In genomic region chr12:122859303-122860051, GRCh38 we compare ENCODE assay signal across 11 cellular contexts. TPM values are rescaled to one million over a fixed set of nuclear protein-coding genes. Genes with fewer than 3 reads are reported as not detected.
A peak's percentile ranks its signal among the peaks of the same experiment; 100 is the strongest.
DNase-seq lines count a peak whose midpoint lies in the region; ATAC-seq and TF ChIP-seq lines count a peak whose summit lies in the region.
"Had no signal": no experiment of that assay in that cellular context is flagged by ENCODE, and none has a peak within 500 bp of the region (broad histone marks: within the 10 kb centered on the region; RNA-seq: fewer than 3 reads in every experiment).

No MANE protein-coding gene starts in this region.

- H2AK5ac ChIP-seq in mesenchymal stem cell (ENCODE audit: low read length, severe bottlenecking) = peak overlapping the region; percentile 46

- intact Hi-C loops in Right ventricle myocardium superior (cut with DNase I) (loop anchor here (1.0 kb wide), 1 partner anchor 90 kb away; no protein-coding TSS in a partner anchor), cardiac septum (cut with DNase I) (loop anchor here (1.0 to 5.0 kb wide), 4 partner anchors 38 to 377 kb away; partner anchors contain the start of gene VPS37B), adrenal gland (cut with DNase I) (loop anchor here (2.0 to 10.0 kb wide), 3 partner anchors 65 to 93 kb away; no protein-coding TSS in a partner anchor), aorta (cut with DNase I) (loop anchor here (1.0 to 10.0 kb wide), 4 partner anchors 67 to 375 kb away; partner anchors contain the start of genes MPHOSPH9 (in 1 of the 2) and MTRFR (in 1 of the 2))

- peaks cover 19% of the 10 kb centered on the region for H3K79me1 ChIP-seq in mesenchymal stem cell (replicated peaks; ENCODE audit: low read length, poor library complexity, severe bottlenecking)

- DNase-seq in Right ventricle myocardium superior = peak; percentile 41
- DNase-seq in cardiac septum (ENCODE audit: low spot score) = no peak
- no peak for DNase-seq in adrenal gland
- DNase-seq in mesenchymal stem cell = no peak
- peak; percentile 48 to 63 for DNase-seq in aorta
- no peak for DNase-seq in SW 1271 (lab: John Stamatoyannopoulos, UW)
- DNase-seq in GM23248 = no peak
- DNase-seq in GM19238 (ENCODE audit: insufficient read length, low spot score) = no peak
- DNase-seq: NCI-H1048 had no signal

- no peak overlapping the region for H4K8ac ChIP-seq in mesenchymal stem cell (ENCODE audit: low read length)

- H3K27me3 ChIP-seq in adrenal gland (no peaks in the 10 kb centered on the region), mesenchymal stem cell (ENCODE audit: control insufficient read depth in 1 of 2, insufficient read depth in 1 of 2, low read length in 2 of 2) (no peaks in the 10 kb centered on the region), aorta (ENCODE audit: control insufficient read depth in 1 of 2, insufficient read depth in 2 of 2, low read length in 1 of 2) (no peaks in the 10 kb centered on the region), GM23248 (replicated peaks; ENCODE audit: insufficient read depth) (no peaks in the 10 kb centered on the region)
- H3K27me3 ChIP-seq: colonic mucosa, uterus had no signal

- H3K27ac ChIP-seq in adrenal gland (peak overlapping the region in 4 of 5 donors; percentile 7 to 91 (median 72)), mesenchymal stem cell (ENCODE audit: low read length, poor library complexity, severe bottlenecking) (no peak overlapping the region), aorta (ENCODE audit: low read depth in 1 of 2, low read length in 2 of 2) (no peak overlapping the region), GM23248 (no peak overlapping the region)
- H3K27ac ChIP-seq: colonic mucosa, uterus had no signal

- no peak overlapping the region for H3K18ac ChIP-seq in mesenchymal stem cell (ENCODE audit: low read depth in 1 of 2, low read length in 2 of 2)

- no peak for TF ChIP-seq CTCF in adrenal gland (IDR thresholded peaks at IDR 0.05)

- no peaks in the 10 kb centered on the region for H3K79me2 ChIP-seq in GM23248 (ENCODE audit: insufficient read depth)

- H3K9ac ChIP-seq in mesenchymal stem cell (ENCODE audit: low read length) (no peak overlapping the region), GM23248 (no peak overlapping the region)

- ATAC-seq in Right ventricle myocardium superior (ENCODE audit: poor library complexity) = no peak
- ATAC-seq in aorta (ENCODE audit: low FRiP score) = no peak

- H3K23ac ChIP-seq in mesenchymal stem cell (ENCODE audit: low read length in 2 of 2) = no peak overlapping the region

- peaks cover 12 to 27% of the 10 kb centered on the region in 2 donors for H3K4me1 ChIP-seq in adrenal gland (replicated peaks in 1 of 2)
- peaks cover 29% of the 10 kb centered on the region for H3K4me1 ChIP-seq in mesenchymal stem cell (ENCODE audit: control insufficient read depth, insufficient read depth, low read depth, low read length)
- no peaks in the 10 kb centered on the region for H3K4me1 ChIP-seq in aorta (ENCODE audit: control insufficient read depth in 1 of 2, insufficient read depth in 2 of 2, low read length in 2 of 2)
- no peaks in the 10 kb centered on the region for H3K4me1 ChIP-seq in GM23248 (ENCODE audit: insufficient read depth)
- H3K4me1 ChIP-seq: uterus had no signal

- H3K14ac ChIP-seq in mesenchymal stem cell (ENCODE audit: low read length in 2 of 2) = peak overlapping the region in 1 of 2 experiments; percentile 16

- H2BK12ac ChIP-seq in mesenchymal stem cell (ENCODE audit: low read length in 2 of 2) = peak overlapping the region in 1 of 2 experiments; percentile 25

- H2AFZ ChIP-seq in mesenchymal stem cell (ENCODE audit: low read depth, low read length) (no peak overlapping the region), GM23248 (no peak overlapping the region)

- H2BK120ac ChIP-seq in mesenchymal stem cell (ENCODE audit: low read depth, low read length) = no peak overlapping the region

- no peaks in the 10 kb centered on the region for H4K20me1 ChIP-seq in GM23248 (ENCODE audit: insufficient read depth)

- H3K36me3 ChIP-seq in adrenal gland (replicated peaks in 1 of 2) = peaks cover 0 to 3% of the 10 kb centered on the region in 2 donors
- H3K36me3 ChIP-seq in mesenchymal stem cell (ENCODE audit: control insufficient read depth in 1 of 2, insufficient read depth in 2 of 2, low read depth in 1 of 2, low read length in 2 of 2) = peaks cover 11 to 84% of the 10 kb centered on the region in 2 experiments
- H3K36me3 ChIP-seq in aorta (ENCODE audit: control insufficient read depth in 1 of 2, insufficient read depth in 2 of 2, low read length in 1 of 2) = no peaks in the 10 kb centered on the region
- no peaks in the 10 kb centered on the region for H3K36me3 ChIP-seq in GM23248 (ENCODE audit: low read depth)
- H3K36me3 ChIP-seq: colonic mucosa, uterus had no signal

- no peak overlapping the region for H3K4ac ChIP-seq in mesenchymal stem cell (ENCODE audit: low read depth in 1 of 2, low read length in 2 of 2)

- in situ Hi-C loops in GM23248 (cut with MboI) = loop anchor here (5.0 to 25.0 kb wide), 2 partner anchors 93 to 378 kb away; partner anchors contain the start of genes MPHOSPH9 and MTRFR

- no peaks in the 10 kb centered on the region for H3K9me2 ChIP-seq in GM23248 (ENCODE audit: insufficient read depth)

- H3K4me3 ChIP-seq in adrenal gland = no peak overlapping the region
- H3K4me3 ChIP-seq in mesenchymal stem cell (ENCODE audit: insufficient read depth in 1 of 2, low read depth in 1 of 2, low read length in 2 of 2) = no peak overlapping the region
- no peak overlapping the region for H3K4me3 ChIP-seq in aorta (ENCODE audit: low read length in 2 of 2)
- no peak overlapping the region for H3K4me3 ChIP-seq in GM23248
- H3K4me3 ChIP-seq: colonic mucosa, uterus had no signal

- H3F3A ChIP-seq in GM23248 (ENCODE audit: insufficient read depth) = peaks cover 3% of the 10 kb centered on the region; the same call in 1 of the 2 replicates

- no peak overlapping the region for H2BK5ac ChIP-seq in mesenchymal stem cell (ENCODE audit: low read depth, low read length, poor library complexity, severe bottlenecking)

- TF ChIP-seq POLR2A in adrenal gland (IDR thresholded peaks at IDR 0.05) = no peak

- peak overlapping the region; percentile 16 for H4K91ac ChIP-seq in mesenchymal stem cell (ENCODE audit: low read length)

- no peaks in the 10 kb centered on the region for H3K9me3 ChIP-seq in adrenal gland (replicated peaks in 1 of 3)
- no peaks in the 10 kb centered on the region for H3K9me3 ChIP-seq in mesenchymal stem cell (ENCODE audit: control insufficient read depth, low read length)
- H3K9me3 ChIP-seq in aorta (ENCODE audit: control insufficient read depth, low read length) = no peaks in the 10 kb centered on the region
- H3K9me3 ChIP-seq in GM23248 (ENCODE audit: low read depth) = no peaks in the 10 kb centered on the region
- H3K9me3 ChIP-seq: colonic mucosa, uterus had no signal

- H3K4me2 ChIP-seq in mesenchymal stem cell (ENCODE audit: low read length, poor library complexity, severe bottlenecking) (no peak overlapping the region), GM23248 (ENCODE audit: unreplicated experiment) (no peak overlapping the region)

- no peak overlapping the region for H2BK15ac ChIP-seq in mesenchymal stem cell (ENCODE audit: low read depth, poor library complexity, severe bottlenecking)

- WGBS in adrenal gland, 4 donors = 81 to 84% (median 82%) methylated on average over 12 to 26 of the region's 26 CpGs
- 94% methylated on average over 24 of the region's 26 CpGs for WGBS in mesenchymal stem cell
- WGBS in aorta, 2 donors = 83 to 85% methylated on average over 24 to 26 of the region's 26 CpGs
- WGBS in GM23248 (ENCODE audit: low coverage in 1 of 2, low lambda C conversion rate in 2 of 2, missing lambda C conversion rate in 2 of 2), 2 experiments = 77% methylated on average over 22 to 26 of the region's 26 CpGs

RNA-seq across cellular contexts. Expression of gene HIP1R, which starts 24.2 kb away (rescaled TPM):
- total RNA-seq in Right ventricle myocardium superior = 12.9 TPM
- total RNA-seq in cardiac septum = 16.6 TPM
- total RNA-seq in adrenal gland = 100 to 1,000 TPM in 1 of 8 donors, 10 to 100 TPM in 7; 32.2 to 107 (median 41.3) TPM
- polyA plus RNA-seq in adrenal gland = 10 to 100 TPM; 21.6 to 70.9 (median 57.5) TPM
- polyA plus RNA-seq in mesenchymal stem cell (2013, experiment 1 of 2) = 4.6 TPM
- 5.0 TPM for polyA plus RNA-seq in mesenchymal stem cell (2013, experiment 2 of 2)
- total RNA-seq in aorta = 10 to 100 TPM; 25.4 to 26.6 TPM
- polyA plus RNA-seq in aorta = 100 to 1,000 TPM in 1 of 2 donors, 10 to 100 TPM in 1; 33.7 to 101 TPM
- total RNA-seq in GM23248 (2014; rRNA removed; shearing (Covaris generic)) = 16.3 and 16.4 TPM in 2 replicates
- polyA plus RNA-seq in GM23248 (2016; fragmentation: Nextera tagmentation; extraction: Ambion mirVana) = 7.1 and 7.6 TPM in 2 replicates

RNA-seq across cellular contexts. Expression of gene VPS37B, which starts 36.4 kb away (rescaled TPM):
- total RNA-seq in Right ventricle myocardium superior = 23.9 TPM
- total RNA-seq in cardiac septum = 16.8 TPM
- total RNA-seq in adrenal gland = 10 to 100 TPM; 21.8 to 46.1 (median 30.7) TPM
- polyA plus RNA-seq in adrenal gland = 10 to 100 TPM; 11.0 to 52.4 (median 25.7) TPM
- polyA plus RNA-seq in mesenchymal stem cell (2013, experiment 1 of 2) = 23.0 TPM
- 23.9 TPM for polyA plus RNA-seq in mesenchymal stem cell (2013, experiment 2 of 2)
- total RNA-seq in aorta = 10 to 100 TPM; 27.1 to 36.4 TPM
- 10 to 100 TPM in 1 of 2 donors, 1 to 10 TPM in 1; 7.4 to 17.6 TPM for polyA plus RNA-seq in aorta
- total RNA-seq in GM23248 (2014; rRNA removed; shearing (Covaris generic)) = 26.1 and 31.3 TPM in 2 replicates
- polyA plus RNA-seq in GM23248 (2016; fragmentation: Nextera tagmentation; extraction: Ambion mirVana) = 19.1 and 19.9 TPM in 2 replicates

Comparison
In these comparisons a context has a peak if more than half of its experiments do, and no peak if none do; other contexts are left out.
1. DNase-seq: peak in Right ventricle myocardium superior (single experiment) and aorta (2 of 2); none in cardiac septum (single experiment), adrenal gland (0 of 7), mesenchymal stem cell (single experiment), SW 1271 (0 of 2), GM23248 (single experiment) and GM19238 (single experiment).
2. H3K27ac ChIP-seq: peak in adrenal gland (4 of 5); none in mesenchymal stem cell (single experiment), aorta (0 of 2) and GM23248 (single experiment).